In genomic region chr6:2477723-2478122, GRCh38 we compare ENCODE assay signal across 12 cellular contexts.
"Had no signal": no experiment of that assay in that cellular context is flagged by ENCODE, and none has a peak within 500 bp of the region (broad histone marks: within the 10 kb centered on the region; RNA-seq: fewer than 3 reads in every experiment).

No MANE protein-coding gene starts in this region.

- DNase-seq: activated CD4-positive, alpha-beta T cell treated with anti-CD3 and anti-CD28 coated beads, Interleukin-2, amount 50 U/mL, for 1 hour; activated CD4-positive, CD25-positive, alpha-beta regulatory T cell; activated effector memory CD4-positive, alpha-beta T cell treated with Interleukin-2 at 50 U/mL for 16 hours; dorsolateral prefrontal cortex; midbrain; naive thymus-derived CD4-positive, alpha-beta T cell; stimulated activated CD4-positive, alpha-beta T cell treated with anti-CD3 and anti-CD28 coated beads, Interleukin-4, amount 100 ng/mL, for 1 hour; stimulated activated CD8-positive, alpha-beta memory T cell treated with anti-CD3 and anti-CD28 coated beads, Interleukin-4, amount 100 ng/mL, for 48 hours; stimulated activated naive CD8-positive, alpha-beta T cell treated with anti-CD3 and anti-CD28 coated beads, Interleukin-15, Interleukin-2, amounts not matched to agents 100 U/mL and 50 U/mL, for 24 hours had no signal

- H3K4me3 Mint-ChIP-seq: activated naive CD4-positive, alpha-beta T cell treated with anti-CD3 and anti-CD28 coated beads, Interleukin-2, amount 50 U/mL, for 24 hours; naive thymus-derived CD4-positive, alpha-beta T cell; T-helper 1 cell treated with Interleukin-12 subunit alpha and Interleukin-12 subunit beta and Interleukin-4 antibody, amounts not matched to agents 30 μg/mL and 1 μg/mL, for 36 hours had no signal

- H3K27me3 Mint-ChIP-seq: progenitor cell of endocrine pancreas had no signal

- H3K4me3 ChIP-seq: dorsolateral prefrontal cortex had no signal

- H3K4me1 Mint-ChIP-seq: activated naive CD4-positive, alpha-beta T cell treated with anti-CD3 and anti-CD28 coated beads, Interleukin-2, amount 50 U/mL, for 24 hours; naive thymus-derived CD4-positive, alpha-beta T cell had no signal

- H3K27ac Mint-ChIP-seq: activated naive CD4-positive, alpha-beta T cell treated with anti-CD3 and anti-CD28 coated beads, Interleukin-2, amount 50 U/mL, for 24 hours; naive thymus-derived CD4-positive, alpha-beta T cell; progenitor cell of endocrine pancreas; T-helper 1 cell treated with Interleukin-12 subunit alpha and Interleukin-12 subunit beta and Interleukin-4 antibody, amounts not matched to agents 30 μg/mL and 1 μg/mL, for 36 hours had no signal
